In genomic region chr1:226491093-226491850, GRCh38 we compare ENCODE assay signal across 25 cellular contexts. TPM values are rescaled to one million over a fixed set of nuclear protein-coding genes. Genes with fewer than 3 reads are reported as not detected.
"Had no signal": no experiment of that assay in that cellular context is flagged by ENCODE, and none has a peak within 500 bp of the region (broad histone marks: within the 10 kb centered on the region; RNA-seq: fewer than 3 reads in every experiment).

No MANE protein-coding gene starts in this region.

- H3K4me2 ChIP-seq: smooth muscle cell had no signal

- ATAC-seq: activated T-cell treated with anti-CD3 and anti-CD28 coated beads, Interleukin-2, amount 50 U/mL, for 4 hours; heart right ventricle; left lung; natural killer cell had no signal

- H3K27me3 ChIP-seq: left lung, sigmoid colon, upper lobe of left lung had no signal

- H3K9me3 Mint-ChIP-seq: activated naive CD8-positive, alpha-beta T cell treated with anti-CD3 and anti-CD28 coated beads for 36 hours; activated T-cell treated with anti-CD3 and anti-CD28 coated beads, Interleukin-2, amount 50 U/mL, for 4 hours; mesothelial cell of epicardium; natural killer cell; T-helper 2 cell treated with Interferon-gamma antibody and Interleukin-4, amounts not matched to agents 5 μg/mL and 100 μg/mL, for 36 hours had no signal

- H3K4me1 Mint-ChIP-seq: mesothelial cell of epicardium, natural killer cell had no signal

- H3K4me3 Mint-ChIP-seq: activated naive CD8-positive, alpha-beta T cell treated with anti-CD3 and anti-CD28 coated beads for 36 hours; activated T-cell treated with anti-CD3 and anti-CD28 coated beads, Interleukin-2, amount 50 U/mL, for 4 hours; mesothelial cell of epicardium; natural killer cell; T-helper 2 cell treated with Interferon-gamma antibody and Interleukin-4, amounts not matched to agents 5 μg/mL and 100 μg/mL, for 36 hours had no signal

- H3K9me3 ChIP-seq: left lung, sigmoid colon, thoracic aorta, upper lobe of left lung had no signal

- H3K27ac Mint-ChIP-seq: mesothelial cell of epicardium; natural killer cell; progenitor cell of endocrine pancreas; T-helper 2 cell treated with Interferon-gamma antibody and Interleukin-4, amounts not matched to agents 5 μg/mL and 100 μg/mL, for 36 hours had no signal

- DNase-seq: activated CD4-positive, alpha-beta T cell treated with anti-CD3 and anti-CD28 coated beads for 1 hour; activated CD4-positive, alpha-beta T cell treated with anti-CD3 and anti-CD28 coated beads, Interleukin-2, amount 50 U/mL, for 1 hour; activated CD8-positive, alpha-beta memory T cell treated with anti-CD3 and anti-CD28 coated beads for 24 hours; activated CD8-positive, alpha-beta memory T cell treated with anti-CD3 and anti-CD28 coated beads, Interleukin-2, amount 50 U/mL, for 4 hours; activated naive CD4-positive, alpha-beta T cell treated with Interleukin-2 at 50 U/mL for 16 hours; activated naive CD8-positive, alpha-beta T cell treated with anti-CD3 and anti-CD28 coated beads for 36 hours; activated T-cell treated with anti-CD3 and anti-CD28 coated beads, Interleukin-2, amount 50 U/mL, for 4 hours; cerebellar nuclear complex; heart right ventricle; kidney glomerular epithelial cell; left lung; natural killer cell; retina; sigmoid colon; stimulated activated CD4-positive, alpha-beta T cell treated with anti-CD3 and anti-CD28 coated beads, Interleukin-15, amount 100 ng/mL, for 24 hours; stimulated activated CD8-positive, alpha-beta memory T cell treated with anti-CD3 and anti-CD28 coated beads, Interleukin-4, amount 100 ng/mL, for 48 hours; stimulated activated naive CD4-positive, alpha-beta T cell; upper lobe of left lung; WERI-Rb-1 had no signal

- H3K4me1 ChIP-seq: heart right ventricle, left lung, sigmoid colon had no signal

- H3K27ac ChIP-seq: coronary artery, heart right ventricle, left lung, sigmoid colon, thoracic aorta, upper lobe of left lung, WERI-Rb-1 had no signal

- H3K36me3 Mint-ChIP-seq: activated naive CD8-positive, alpha-beta T cell treated with anti-CD3 and anti-CD28 coated beads for 36 hours; mesothelial cell of epicardium; natural killer cell had no signal

RNA-seq across cellular contexts. Expression of gene STUM, which starts 57.3 kb away (rescaled TPM):
- total RNA-seq: activated naive CD8-positive, alpha-beta T cell treated with anti-CD3 and anti-CD28 coated beads for 36 hours; activated T-cell treated with anti-CD3 and anti-CD28 coated beads, Interleukin-2, amount 50 U/mL, for 4 hours; natural killer cell had no signal
- polyA plus RNA-seq: smooth muscle cell had no signal
